In the genomic region with DNA sequence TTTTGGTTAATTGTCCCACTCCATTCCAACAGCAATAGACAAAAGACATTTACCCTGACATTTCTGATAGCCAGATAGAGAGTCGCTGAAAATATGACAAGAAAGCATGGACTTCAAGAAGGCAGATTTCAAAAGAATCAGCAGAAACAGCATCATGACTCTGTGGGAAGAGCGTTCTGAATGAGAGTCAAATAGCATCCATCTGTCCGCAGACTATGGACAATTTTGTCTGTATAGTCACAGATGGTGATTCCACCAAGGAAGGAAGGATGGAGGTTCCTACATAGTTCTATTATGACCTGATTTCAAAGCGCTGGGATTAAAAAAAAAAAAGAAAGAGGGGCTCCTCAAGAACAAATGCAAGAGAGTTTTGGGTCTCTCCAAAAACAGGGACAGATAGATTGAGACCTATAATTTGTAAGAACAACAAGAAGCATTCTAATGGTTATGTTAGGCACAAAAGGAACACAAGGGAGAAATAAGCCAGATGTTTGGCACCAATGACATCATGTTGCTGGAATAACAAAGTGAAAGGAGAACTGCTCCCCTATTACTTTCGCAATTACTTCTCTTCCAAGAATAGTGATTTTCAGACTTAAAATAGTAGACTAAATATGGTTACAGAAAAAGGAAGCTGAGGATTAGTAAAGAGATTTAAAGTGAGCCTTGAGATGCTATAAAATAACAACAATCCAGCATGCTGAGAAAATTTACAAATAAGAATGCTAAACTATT, we compare ENCODE assay signal across 9 cellular contexts. TPM values are rescaled to one million over a fixed set of nuclear protein-coding genes. Genes with fewer than 3 reads are reported as not detected.
DNase-seq lines count a peak whose midpoint lies in the region; TF ChIP-seq lines count a peak whose summit lies in the region.
"Had no signal": no experiment of that assay in that cellular context is flagged by ENCODE, and none has a peak within 500 bp of the region (broad histone marks: within the 10 kb centered on the region; RNA-seq: fewer than 3 reads in every experiment).

No MANE protein-coding gene starts in this region.

- DNase-seq in EH (ENCODE audit: low read depth) (peak; percentile 56), SIG-M5 treated with dmso at 0.1 percent for 504 hours (lab: John Stamatoyannopoulos, UW; ENCODE audit: unreplicated experiment) (peak; percentile 90), mesenchymal stem cell (peak; percentile 79), mesothelial cell of epicardium (ENCODE audit: low spot score in 2 of 2, unreplicated experiment in 2 of 2) (no peak), SHP77 (lab: John Stamatoyannopoulos, UW) (no peak)
- DNase-seq in stimulated activated CD4-positive, alpha-beta T cell treated with anti-CD3 and anti-CD28 coated beads, Interleukin-4, amount 100 ng/mL, for 1 hour: no peak
- no peak for DNase-seq in activated CD4-positive, alpha-beta memory T cell treated with anti-CD3 and anti-CD28 coated beads for 36 hours

- WGBS in mesenchymal stem cell: 91% methylated on average over 4 of the region's 5 CpGs

- peaks cover 7% of the 10 kb centered on the region for H3K4me1 Mint-ChIP-seq in mesothelial cell of epicardium
- peaks cover 30% of the 10 kb centered on the region for H3K4me1 Mint-ChIP-seq in activated CD4-positive, alpha-beta memory T cell treated with anti-CD3 and anti-CD28 coated beads for 36 hours (ENCODE audit: low read depth)

- H3K18ac ChIP-seq in mesenchymal stem cell (ENCODE audit: low read depth in 1 of 2, low read length in 2 of 2): no peak overlapping the region

- no peak overlapping the region for H2AFZ ChIP-seq in mesenchymal stem cell (ENCODE audit: low read depth, low read length)

- no peak overlapping the region for H2AK5ac ChIP-seq in mesenchymal stem cell (ENCODE audit: low read length, severe bottlenecking)

- H3K79me1 ChIP-seq in mesenchymal stem cell (replicated peaks; ENCODE audit: low read length, poor library complexity, severe bottlenecking): no peaks in the 10 kb centered on the region

- TF ChIP-seq CTCF in HEK293 (tag by site-specific recombination; IDR thresholded peaks at IDR 0.05) (no peak), mesothelial cell of epicardium (IDR thresholded peaks at IDR 0.05; ENCODE audit: unreplicated experiment) (no peak)

- peak overlapping the region; percentile 65 for H3K9ac ChIP-seq in mesenchymal stem cell (ENCODE audit: low read length)

- H3K23ac ChIP-seq in mesenchymal stem cell (ENCODE audit: low read length in 2 of 2): no peak overlapping the region

- H3K4me1 ChIP-seq in HEK293 (ENCODE audit: control insufficient read depth, insufficient read depth, low read length) (peaks cover 22% of the 10 kb centered on the region), mesenchymal stem cell (ENCODE audit: control insufficient read depth, insufficient read depth, low read depth, low read length) (peaks cover 2% of the 10 kb centered on the region)

- H3K27ac ChIP-seq in HEK293 (ENCODE audit: extremely low read depth, low read depth, low read length) (no peak overlapping the region), mesenchymal stem cell (ENCODE audit: low read length, poor library complexity, severe bottlenecking) (no peak overlapping the region)

- H4K91ac ChIP-seq in mesenchymal stem cell (ENCODE audit: low read length): no peak overlapping the region

- H3K36me3 ChIP-seq in HEK293 (ENCODE audit: control insufficient read depth in 2 of 2, insufficient read depth in 1 of 2, low read length in 2 of 2): no peaks in the 10 kb centered on the region
- peaks cover 0 to 22% of the 10 kb centered on the region in 2 experiments for H3K36me3 ChIP-seq in mesenchymal stem cell (ENCODE audit: control insufficient read depth in 1 of 2, insufficient read depth in 2 of 2, low read depth in 1 of 2, low read length in 2 of 2)

- H3K9me3 ChIP-seq in HEK293 (ENCODE audit: control insufficient read depth, insufficient read depth, low read depth, low read length) (no peaks in the 10 kb centered on the region), mesenchymal stem cell (ENCODE audit: control insufficient read depth, low read length) (no peaks in the 10 kb centered on the region)

- H3K27me3 Mint-ChIP-seq in mesothelial cell of epicardium (ENCODE audit: low read depth): no peaks in the 10 kb centered on the region
- no peaks in the 10 kb centered on the region for H3K27me3 Mint-ChIP-seq in activated CD4-positive, alpha-beta memory T cell treated with anti-CD3 and anti-CD28 coated beads for 36 hours

- no peak overlapping the region for H3K4me3 Mint-ChIP-seq in mesothelial cell of epicardium
- no peak overlapping the region for H3K4me3 Mint-ChIP-seq in activated CD4-positive, alpha-beta memory T cell treated with anti-CD3 and anti-CD28 coated beads for 36 hours
- H3K4me3 Mint-ChIP-seq: activated T-helper 1 cell treated with anti-CD3 and anti-CD28 coated beads, Interleukin-12 subunit alpha, Interleukin-12 subunit beta, Interleukin-2, Interleukin-4 antibody, amounts not matched to agents 30 ng/mL and 10 ng/mL and 1 ng/mL, durations not matched to agents 14 hours and 24 hours and 36 hours had no signal

- no peak overlapping the region for H2BK120ac ChIP-seq in mesenchymal stem cell (ENCODE audit: low read depth, low read length)

- POLR2A ChIA-PET in HEK293 (lab: Yijun Ruan, JAX): no interaction called here
- POLR2A ChIA-PET in activated CD4-positive, alpha-beta memory T cell treated with anti-CD3 and anti-CD28 coated beads for 36 hours (lab: Charles Lee): no interaction called here

- H2BK5ac ChIP-seq in mesenchymal stem cell (ENCODE audit: low read depth, low read length, poor library complexity, severe bottlenecking): no peak overlapping the region

- H3K27me3 ChIP-seq in mesenchymal stem cell (ENCODE audit: control insufficient read depth in 1 of 2, insufficient read depth in 1 of 2, low read length in 2 of 2): no peaks in the 10 kb centered on the region

- intact Hi-C loops in activated CD4-positive, alpha-beta memory T cell treated with anti-CD3 and anti-CD28 coated beads for 36 hours (cut with micrococcal nuclease): no loop called here

- H3K9me3 Mint-ChIP-seq in mesothelial cell of epicardium: peaks cover 2% of the 10 kb centered on the region
- no peaks in the 10 kb centered on the region for H3K9me3 Mint-ChIP-seq in activated CD4-positive, alpha-beta memory T cell treated with anti-CD3 and anti-CD28 coated beads for 36 hours
- H3K9me3 Mint-ChIP-seq: activated T-helper 1 cell treated with anti-CD3 and anti-CD28 coated beads, Interleukin-12 subunit alpha, Interleukin-12 subunit beta, Interleukin-2, Interleukin-4 antibody, amounts not matched to agents 30 ng/mL and 10 ng/mL and 1 ng/mL, durations not matched to agents 14 hours and 24 hours and 36 hours had no signal

- H3K14ac ChIP-seq in mesenchymal stem cell (ENCODE audit: low read length in 2 of 2): no peak overlapping the region

- no peak overlapping the region for H3K4me2 ChIP-seq in mesenchymal stem cell (ENCODE audit: low read length, poor library complexity, severe bottlenecking)

- no peak overlapping the region for H2BK15ac ChIP-seq in mesenchymal stem cell (ENCODE audit: low read depth, poor library complexity, severe bottlenecking)

- no peak overlapping the region for H2BK12ac ChIP-seq in mesenchymal stem cell (ENCODE audit: low read length in 2 of 2)

- no peak overlapping the region for H4K8ac ChIP-seq in mesenchymal stem cell (ENCODE audit: low read length)

- CTCF ChIA-PET in HEK293 (lab: Yijun Ruan, JAX): no interaction called here
- CTCF ChIA-PET in activated CD4-positive, alpha-beta memory T cell treated with anti-CD3 and anti-CD28 coated beads for 36 hours (lab: Charles Lee): no interaction called here

- H3K27ac Mint-ChIP-seq in mesothelial cell of epicardium: no peak overlapping the region
- no peak overlapping the region for H3K27ac Mint-ChIP-seq in activated CD4-positive, alpha-beta memory T cell treated with anti-CD3 and anti-CD28 coated beads for 36 hours
- H3K27ac Mint-ChIP-seq: activated T-helper 1 cell treated with anti-CD3 and anti-CD28 coated beads, Interleukin-12 subunit alpha, Interleukin-12 subunit beta, Interleukin-2, Interleukin-4 antibody, amounts not matched to agents 30 ng/mL and 10 ng/mL and 1 ng/mL, durations not matched to agents 14 hours and 24 hours and 36 hours had no signal

- H3K4ac ChIP-seq in mesenchymal stem cell (ENCODE audit: low read depth in 1 of 2, low read length in 2 of 2): no peak overlapping the region

- no peak overlapping the region for H3K4me3 ChIP-seq in HEK293 (ENCODE audit: low read depth, low read length)
- H3K4me3 ChIP-seq in mesenchymal stem cell (ENCODE audit: insufficient read depth in 1 of 2, low read depth in 1 of 2, low read length in 2 of 2): peak overlapping the region in 1 of 2 experiments; percentile 17

- H3K36me3 Mint-ChIP-seq in mesothelial cell of epicardium: no peaks in the 10 kb centered on the region
- peaks cover 7% of the 10 kb centered on the region for H3K36me3 Mint-ChIP-seq in activated CD4-positive, alpha-beta memory T cell treated with anti-CD3 and anti-CD28 coated beads for 36 hours

TF ChIP-seq in HEK293, 187 proteins besides CTCF, POLR2A, EP300 and RAD21:
- TF ChIP-seq ZSCAN30 (tag by site-specific recombination; IDR thresholded peaks at IDR 0.05): no peak
- TF ChIP-seq, protein P1, sequence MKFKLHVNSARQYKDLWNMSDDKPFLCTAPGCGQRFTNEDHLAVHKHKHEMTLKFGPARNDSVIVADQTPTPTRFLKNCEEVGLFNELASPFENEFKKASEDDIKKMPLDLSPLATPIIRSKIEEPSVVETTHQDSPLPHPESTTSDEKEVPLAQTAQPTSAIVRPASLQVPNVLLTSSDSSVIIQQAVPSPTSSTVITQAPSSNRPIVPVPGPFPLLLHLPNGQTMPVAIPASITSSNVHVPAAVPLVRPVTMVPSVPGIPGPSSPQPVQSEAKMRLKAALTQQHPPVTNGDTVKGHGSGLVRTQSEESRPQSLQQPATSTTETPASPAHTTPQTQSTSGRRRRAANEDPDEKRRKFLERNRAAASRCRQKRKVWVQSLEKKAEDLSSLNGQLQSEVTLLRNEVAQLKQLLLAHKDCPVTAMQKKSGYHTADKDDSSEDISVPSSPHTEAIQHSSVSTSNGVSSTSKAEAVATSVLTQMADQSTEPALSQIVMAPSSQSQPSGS (tag by site-specific recombination; IDR thresholded peaks at IDR 0.05; ENCODE audit: low read depth): 0 out of 2 replicates have a peak, but pooled peaks have one; percentile 26
- no peak for TF ChIP-seq ZNF837 (tag by site-specific recombination; IDR thresholded peaks at IDR 0.05)
- no peak for TF ChIP-seq MYNN (tag by site-specific recombination; IDR thresholded peaks at IDR 0.05; ENCODE audit: borderline replicate concordance)
- no peak for TF ChIP-seq ZNF112 (tag by site-specific recombination; IDR thresholded peaks at IDR 0.05)

RNA-seq across cellular contexts. Expression of a gene that starts 28.5 kb away (rescaled TPM):
- 37.6 TPM for polyA plus RNA-seq in mesenchymal stem cell (2013, experiment 1 of 2)
- polyA plus RNA-seq in mesenchymal stem cell (2013, experiment 2 of 2): 36.2 TPM
- total RNA-seq in mesothelial cell of epicardium: 0.38 to 0.47 TPM (median 0.45 TPM) in 3 replicates
- total RNA-seq in activated CD4-positive, alpha-beta memory T cell treated with anti-CD3 and anti-CD28 coated beads for 36 hours: 10 to 100 TPM; 18.7 to 19.8 TPM

Comparison
In these comparisons a context has a peak if more than half of its experiments do, and no peak if none do; other contexts are left out.
1. DNase-seq: peak in EH (single experiment), SIG-M5 treated with dmso at 0.1 percent for 504 hours (single experiment) and mesenchymal stem cell (single experiment); none in mesothelial cell of epicardium (0 of 2), stimulated activated CD4-positive, alpha-beta T cell treated with anti-CD3 and anti-CD28 coated beads, Interleukin-4, amount 100 ng/mL, for 1 hour (single experiment), SHP77 (0 of 2) and activated CD4-positive, alpha-beta memory T cell treated with anti-CD3 and anti-CD28 coated beads for 36 hours (single experiment).
2. RNA of a gene that starts 28.5 kb away (total RNA-seq): 18.7 to 19.8 TPM in activated CD4-positive, alpha-beta memory T cell treated with anti-CD3 and anti-CD28 coated beads for 36 hours; 0.38 to 0.47 TPM in mesothelial cell of epicardium; every median in the first group is over 10 times any median in the second.